8 cellular contexts compared by ENCODE assay signal in the genomic region with DNA sequence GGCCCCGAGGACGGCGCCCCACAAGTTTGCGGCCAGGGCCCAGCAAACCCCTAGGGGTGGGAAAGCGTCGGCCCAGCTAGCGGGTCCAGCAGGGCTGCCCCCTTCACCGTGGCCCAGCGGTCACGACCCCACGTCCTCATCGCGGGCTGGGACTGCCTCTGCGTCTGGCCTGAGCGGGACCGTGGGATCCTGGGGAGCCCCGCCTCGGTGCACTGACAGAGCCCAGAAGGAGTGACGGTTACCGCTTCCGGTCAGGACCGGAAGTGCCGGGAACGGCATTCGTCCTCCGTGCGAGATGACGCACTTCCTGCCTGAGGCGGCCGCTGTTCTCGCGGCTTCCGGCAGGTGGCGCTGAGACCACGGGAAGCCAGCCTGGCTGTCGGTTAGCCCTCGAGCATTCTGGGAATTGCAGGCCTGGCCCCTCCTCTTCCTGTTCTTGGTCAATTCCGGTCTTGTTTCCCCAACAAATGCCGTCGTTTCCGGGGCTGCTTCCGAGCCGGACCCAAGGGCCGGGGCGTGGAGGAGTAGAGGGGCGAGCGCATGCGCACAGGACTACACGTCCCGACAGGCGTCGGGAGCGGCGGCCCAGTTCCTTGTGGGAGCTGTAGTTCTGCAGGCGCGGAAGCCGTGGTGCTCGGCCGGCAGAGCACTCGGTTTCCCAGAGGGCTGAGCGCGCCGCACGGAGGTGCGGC. TPM values are rescaled to one million over a fixed set of nuclear protein-coding genes. Genes with fewer than 3 reads are reported as not detected.
DNase-seq lines count a peak whose midpoint lies in the region; ATAC-seq, FAIRE-seq and TF ChIP-seq lines count a peak whose summit lies in the region.

A gene (plus strand): TSS at position 682 of the 692 bp plus-strand sequence. CDS start 1,884 bp downstream, outside the sequence.

- H3K9me3 ChIP-seq in HepG2 (ENCODE audit: low read length), result no peaks in the 10 kb centered on the region

- FAIRE-seq in HepG2 (lab: Jason Lieb, UNC), result peak; percentile 97

- peak; percentile 82 for ATAC-seq in GM19351 (IDR thresholded peaks at IDR 0.05; ENCODE audit: unreplicated experiment)
- peak; percentile 61 for ATAC-seq in HG03558 (IDR thresholded peaks at IDR 0.05; ENCODE audit: extremely low read depth, unreplicated experiment)
- peak; percentile 91 for ATAC-seq in HepG2

- peaks cover 14% of the 10 kb centered on the region for H3K79me2 ChIP-seq in HepG2 (ENCODE audit: insufficient read depth, low read length)

- TF ChIP-seq CTCF in C4-2B (conservative IDR thresholded peaks at IDR 0.05) (peak; percentile 100), HepG2 (CRISPR knock-in tag; IDR thresholded peaks at IDR 0.05) (peak; percentile 100)

- intact Hi-C loops in HepG2 (cut with micrococcal nuclease; ENCODE audit: unreplicated experiment), result loop anchor here (1.0 to 5.0 kb wide), 2 partner anchors 19 to 188 kb away; no protein-coding TSS in a partner anchor

- no peak within 1 kb of the TSS for H2AFZ ChIP-seq in HepG2 (ENCODE audit: low read length)

- POLR2A ChIA-PET in HepG2 (lab: Yijun Ruan, JAX), result interaction anchor here (0.6 to 3.4 kb wide), 15 partner anchors 11 to 707 kb away, joined by 3 to 49 read pairs (median 4); a partner anchor contains a TSS

- H3K27me3 ChIP-seq in HepG2 (ENCODE audit: control insufficient read depth in 1 of 2, insufficient read depth in 2 of 2, low read length in 2 of 2), result peaks cover 0 to 3% of the 10 kb centered on the region in 2 experiments; a peak in 2 of 5 replicates

- WGBS in HepG2 (ENCODE audit: low lambda C conversion rate), result 0% methylated on average over 5 of the region's 65 CpGs

- TF ChIP-seq EP300 in HepG2 (IDR thresholded peaks at IDR 0.05; ENCODE audit: low read depth in 2 of 2, low read length in 2 of 2), result peak in 1 of 2 experiments; percentile 34; a peak in 2 of 4 replicates
- TF ChIP-seq EP300 in HepG2 (CRISPR knock-in tag; IDR thresholded peaks at IDR 0.05; ENCODE audit: borderline replicate concordance), result no peak; the same call in 1 of the 2 replicates

- peak in 1 of 2 experiments; percentile 75; a peak in 1 of 4 replicates for TF ChIP-seq POLR2A in HepG2 (IDR thresholded peaks at IDR 0.05; ENCODE audit: insufficient read depth in 1 of 2, low read depth in 2 of 2, low read length in 2 of 2)

- peaks cover 24% of the 10 kb centered on the region for H3K4me1 ChIP-seq in HepG2 (ENCODE audit: insufficient read depth, low read length)

- H3K27ac ChIP-seq in C4-2B (peak within 1 kb of the TSS; percentile 89), HepG2 (ENCODE audit: extremely low read length, insufficient read depth, low read length) (peak within 1 kb of the TSS; percentile 78)

- TF ChIP-seq RAD21 in HepG2 (CRISPR knock-in tag; IDR thresholded peaks at IDR 0.05), result peak; percentile 97

- in situ Hi-C loops in HepG2 (cut with HindIII; ENCODE audit: extremely low pct_ligation_motif_present, low pct_unique_long_range_greater_than_20kb), result no loop called here

- BruUV-seq in HepG2 (replicated peaks; lab: Mats Ljungman, UMichigan), result no TSS peak

- H4K20me1 ChIP-seq in HepG2 (ENCODE audit: insufficient read depth, low read length), result no peaks in the 10 kb centered on the region

- peaks cover 6 to 7% of the 10 kb centered on the region in 2 experiments; a peak in 2 of 5 replicates for H3K36me3 ChIP-seq in HepG2 (replicated peaks in 1 of 2; ENCODE audit: control insufficient read depth in 1 of 2, insufficient read depth in 2 of 2, low read length in 2 of 2)

- peak within 1 kb of the TSS; percentile 80 to 99 (median 96) for H3K4me3 ChIP-seq in HepG2 (replicated peaks in 1 of 3; ENCODE audit: insufficient read depth in 1 of 3, low read depth in 2 of 3, low read length in 3 of 3)

- peak; percentile 99 for DNase-seq in NCI-H748 treated with DMSO at 0.1 percent for 48 hours (lab: John Stamatoyannopoulos, UW)
- peak; percentile 98 to 99 for DNase-seq in activated CD4-positive, alpha-beta T cell treated with anti-CD3 and anti-CD28 coated beads, Interleukin-2, amount 50 U/mL, for 4 hours
- DNase-seq in dermis blood vessel endothelial cell, result peak; percentile 100
- peak; percentile 99 for DNase-seq in HepG2 (ENCODE audit: low spot score)
- peak; percentile 99 for DNase-seq in stimulated activated CD4-positive, alpha-beta T cell treated with anti-CD3 and anti-CD28 coated beads, Interleukin-4, amount 100 ng/mL, for 24 hours

- peak within 1 kb of the TSS; percentile 99 for H3K9ac ChIP-seq in HepG2 (ENCODE audit: insufficient read depth, low read depth, low read length)

- CTCF ChIA-PET in HepG2 (lab: Yijun Ruan, JAX; ENCODE audit: low intra/inter-chr PET ratio, low total read pairs), result interaction anchor here (1.6 to 3.9 kb wide), 2 partner anchors 20 to 95 kb away, joined by 4 to 55 read pairs; no protein-coding TSS in a partner anchor

- peak within 1 kb of the TSS; percentile 91 for H3K4me2 ChIP-seq in HepG2 (ENCODE audit: low read depth, low read length)

TF ChIP-seq in HepG2, 621 proteins besides CTCF, POLR2A, EP300 and RAD21 (continues in another document):
- no peak for TF ChIP-seq ZEB1 (IDR thresholded peaks at IDR 0.05; ENCODE audit: insufficient replicate concordance, low read depth)
- no peak for TF ChIP-seq ZFP37 (CRISPR knock-in tag; IDR thresholded peaks at IDR 0.05; ENCODE audit: borderline replicate concordance)
- TF ChIP-seq SCMH1 (CRISPR knock-in tag; IDR thresholded peaks at IDR 0.05; ENCODE audit: borderline replicate concordance), result no peak
- TF ChIP-seq ELF1 (CRISPR knock-in tag; IDR thresholded peaks at IDR 0.05), result peak; percentile 98
- TF ChIP-seq, protein P1, sequence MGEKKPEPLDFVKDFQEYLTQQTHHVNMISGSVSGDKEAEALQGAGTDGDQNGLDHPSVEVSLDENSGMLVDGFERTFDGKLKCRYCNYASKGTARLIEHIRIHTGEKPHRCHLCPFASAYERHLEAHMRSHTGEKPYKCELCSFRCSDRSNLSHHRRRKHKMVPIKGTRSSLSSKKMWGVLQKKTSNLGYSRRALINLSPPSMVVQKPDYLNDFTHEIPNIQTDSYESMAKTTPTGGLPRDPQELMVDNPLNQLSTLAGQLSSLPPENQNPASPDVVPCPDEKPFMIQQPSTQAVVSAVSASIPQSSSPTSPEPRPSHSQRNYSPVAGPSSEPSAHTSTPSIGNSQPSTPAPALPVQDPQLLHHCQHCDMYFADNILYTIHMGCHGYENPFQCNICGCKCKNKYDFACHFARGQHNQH (CRISPR knock-in tag; IDR thresholded peaks at IDR 0.05), result peak; percentile 83

RNA-seq across cellular contexts. Expression of the gene that starts here (rescaled TPM):
- 56.6 and 87.6 TPM in 2 replicates for total RNA-seq in dermis blood vessel endothelial cell
- total RNA-seq in HepG2 (2016; rRNA removed; fragmentation: Illumina TruSeq; extraction: Trizol), result 51.5 and 58.6 TPM in 2 replicates
- total RNA-seq in HepG2 (2016; cell fraction: cytosol; rRNA removed; fragmentation: Illumina TruSeq; extraction: Trizol; ENCODE audit: low read depth), result 48.9 and 55.7 TPM in 2 replicates
- 51.6 and 61.0 TPM in 2 replicates for total RNA-seq in HepG2 (2016; cell fraction: insoluble cytoplasmic fraction; rRNA removed; fragmentation: Illumina TruSeq; extraction: Trizol)
- 52.4 and 71.0 TPM in 2 replicates for total RNA-seq in HepG2 (2016; cell fraction: membrane; rRNA removed; fragmentation: Illumina TruSeq; extraction: Trizol)
- 29.5 and 34.5 TPM in 2 replicates for total RNA-seq in HepG2 (2016; cell fraction: nucleus; rRNA removed; fragmentation: Illumina TruSeq; extraction: Trizol)
- polyA plus RNA-seq in HepG2 (2011; rRNA removed), result 16.2 and 20.5 TPM in 2 replicates
- polyA plus RNA-seq in HepG2 (2011; cell fraction: cytosol; rRNA removed), result 13.8 and 24.4 TPM in 2 replicates
- 33.5 and 35.1 TPM in 2 replicates for polyA plus RNA-seq in HepG2 (2011; cell fraction: nucleus; rRNA removed)
- 17.3 and 21.8 TPM in 2 replicates for polyA plus RNA-seq in HepG2 (2012)
- polyA plus RNA-seq in HepG2 (2016; cell fraction: cytosol; fragmentation: Illumina TruSeq; extraction: Trizol; ENCODE audit: low read depth), result 29.9 and 32.8 TPM in 2 replicates
- 34.6 and 35.0 TPM in 2 replicates for polyA plus RNA-seq in HepG2 (2016; cell fraction: insoluble cytoplasmic fraction; fragmentation: Illumina TruSeq; extraction: Trizol; ENCODE audit: low read depth)
- polyA plus RNA-seq in HepG2 (2016; cell fraction: membrane; fragmentation: Illumina TruSeq; extraction: Trizol; ENCODE audit: low read depth), result 34.0 and 36.0 TPM in 2 replicates
- polyA plus RNA-seq in HepG2 (2016; cell fraction: nucleus; fragmentation: Illumina TruSeq; extraction: Trizol; ENCODE audit: insufficient read depth, low read depth), result 42.1 and 44.0 TPM in 2 replicates
- 19.1 and 32.1 TPM in 2 replicates for polyA minus RNA-seq in HepG2 (2011; rRNA and poly(A)+ RNA removed; ENCODE audit: low replicate concordance)
- polyA minus RNA-seq in HepG2 (2011; cell fraction: cytosol; rRNA and poly(A)+ RNA removed), result 12.8 and 15.7 TPM in 2 replicates
- polyA minus RNA-seq in HepG2 (2011; cell fraction: nucleus; rRNA and poly(A)+ RNA removed), result 26.6 and 27.8 TPM in 2 replicates

Comparison
In these comparisons a context has a peak if more than half of its experiments do, and no peak if none do; other contexts are left out.
1. Peak in every context shown above with its lines: DNase-seq, ATAC-seq, H3K4me3 ChIP-seq and H3K27ac ChIP-seq.